26 cellular contexts compared by ENCODE assay signal in the genomic region with DNA sequence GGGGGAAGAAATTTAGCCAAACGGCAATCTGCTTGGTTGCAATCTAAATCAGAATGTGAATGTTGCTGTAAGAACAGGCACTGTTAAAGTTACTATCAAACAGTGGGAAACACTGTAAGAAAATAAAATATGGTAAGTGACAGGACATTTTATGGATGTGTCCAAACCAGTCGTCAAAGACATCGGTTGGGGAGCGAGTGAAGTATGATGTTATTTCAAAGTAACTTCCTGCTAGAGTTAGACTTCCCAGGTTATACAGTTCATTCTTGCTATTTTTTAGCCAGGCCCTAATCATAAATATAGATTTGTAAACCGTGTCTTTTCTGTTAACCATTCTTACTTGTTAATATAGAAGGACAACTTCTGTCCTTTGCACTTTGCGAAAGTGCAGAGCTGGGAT. TPM values are rescaled to one million over a fixed set of nuclear protein-coding genes. Genes with fewer than 3 reads are reported as not detected.
"Had no signal": no experiment of that assay in that cellular context is flagged by ENCODE, and none has a peak within 500 bp of the region (broad histone marks: within the 10 kb centered on the region; RNA-seq: fewer than 3 reads in every experiment).

No MANE protein-coding gene starts in this region.

- H3K27me3 Mint-ChIP-seq: brain had no signal

- H3K27ac Mint-ChIP-seq: activated CD4-positive, alpha-beta T cell treated with anti-CD3 and anti-CD28 coated beads, Interleukin-2, amount 10 ng/mL, durations not matched to agents 24 days and 14 days; activated naive CD4-positive, alpha-beta T cell treated with anti-CD3 and anti-CD28 coated beads for 36 hours; activated naive CD8-positive, alpha-beta T cell had no signal

- DNase-seq: activated CD4-positive, alpha-beta T cell treated with anti-CD3 and anti-CD28 coated beads, Interleukin-2, amount 10 ng/mL, durations not matched to agents 24 days and 14 days; activated CD4-positive, alpha-beta T cell treated with anti-CD3 and anti-CD28 coated beads, Interleukin-2, amount 50 U/mL, for 48 hours; activated CD8-positive, alpha-beta memory T cell treated with anti-CD3 and anti-CD28 coated beads for 24 hours; activated gamma-delta T cell; activated naive CD4-positive, alpha-beta T cell treated with anti-CD3 and anti-CD28 coated beads for 36 hours; activated T-cell treated with anti-CD3 and anti-CD28 coated beads, Interleukin-2, amount 50 U/mL, for 4 hours; amygdala; MG63; MV-4-11; NCI-H1092 treated with DMSO at 0.1 percent for 48 hours; NCI-H1436; NCI-H187; NCI-H2081; NCI-H446; NCI-H524; Right ventricle myocardium superior; SJCRH30; SK-N-SH; T-helper 1 cell; WERI-Rb-1 had no signal

- H3K36me3 ChIP-seq: MG63, Peyer's patch, SJCRH30, WERI-Rb-1 had no signal

- H3K9me3 Mint-ChIP-seq: activated CD4-positive, alpha-beta T cell treated with anti-CD3 and anti-CD28 coated beads, Interleukin-2, amount 10 ng/mL, durations not matched to agents 24 days and 14 days; activated naive CD4-positive, alpha-beta T cell treated with anti-CD3 and anti-CD28 coated beads for 36 hours; activated T-cell treated with anti-CD3 and anti-CD28 coated beads, Interleukin-2, amount 50 U/mL, for 4 hours; brain had no signal

- H3K27me3 ChIP-seq: MG63, Peyer's patch, SJCRH30 had no signal

- H3K4me3 Mint-ChIP-seq: activated CD4-positive, alpha-beta T cell treated with anti-CD3 and anti-CD28 coated beads, Interleukin-2, amount 10 ng/mL, durations not matched to agents 24 days and 14 days; activated naive CD4-positive, alpha-beta T cell treated with anti-CD3 and anti-CD28 coated beads for 36 hours; activated naive CD8-positive, alpha-beta T cell; activated T-cell treated with anti-CD3 and anti-CD28 coated beads, Interleukin-2, amount 50 U/mL, for 4 hours had no signal

- H3K27ac ChIP-seq: Peyer's patch, RWPE1, SJCRH30, WERI-Rb-1 had no signal

- H3K4me3 ChIP-seq: MG63, Peyer's patch, SJCRH30 had no signal

- H3K4me1 ChIP-seq: Peyer's patch, SJCRH30 had no signal

- H3K9me2 ChIP-seq: SK-N-SH had no signal

- H3K4me2 ChIP-seq: SK-N-SH had no signal

- ATAC-seq: activated CD4-positive, CD25-positive, alpha-beta regulatory T cell treated with anti-CD3 and anti-CD28 coated beads, Interleukin-2, amount 50 U/mL, for 24 hours; activated T-cell treated with anti-CD3 and anti-CD28 coated beads, Interleukin-2, amount 50 U/mL, for 4 hours had no signal

- H3K9me3 ChIP-seq: MG63, Peyer's patch, SJCRH30, SK-N-SH had no signal

RNA-seq across cellular contexts. Expression of gene LIX1, which starts 30.2 kb away (rescaled TPM):
- total RNA-seq: activated CD4-positive, alpha-beta T cell treated with anti-CD3 and anti-CD28 coated beads, Interleukin-2, amount 10 ng/mL, durations not matched to agents 24 days and 14 days; activated naive CD4-positive, alpha-beta T cell treated with anti-CD3 and anti-CD28 coated beads for 36 hours; activated T-cell treated with anti-CD3 and anti-CD28 coated beads, Interleukin-2, amount 50 U/mL, for 4 hours; Right ventricle myocardium superior; T-helper 2 cell treated with Interferon-gamma antibody and Interleukin-4, amounts not matched to agents 100 ng/mL and 5 ng/mL, for 36 hours had no signal
- polyA plus RNA-seq: SK-N-SH had no signal
